Comparison of ENCODE assay signal across 7 cellular contexts in the genomic region with DNA sequence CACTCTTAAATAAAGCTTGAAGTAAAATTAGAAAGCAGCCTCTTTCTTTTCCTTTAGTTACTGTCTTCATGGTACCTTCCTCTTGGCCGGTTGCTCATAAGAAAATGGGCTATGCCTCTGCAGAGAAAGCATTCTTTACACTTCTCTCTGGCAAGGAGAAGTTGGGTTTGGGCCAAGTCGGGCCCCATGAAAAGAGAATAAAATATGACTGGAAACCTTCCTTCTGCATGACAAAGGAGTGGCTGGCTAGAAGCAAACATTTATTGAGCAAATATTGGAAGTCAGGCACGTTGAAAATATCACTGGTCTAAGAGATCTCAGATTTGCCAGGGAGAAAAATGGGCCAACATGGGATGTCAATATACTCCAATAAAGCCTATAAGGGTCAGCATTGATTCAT.
"Had no signal": no experiment of that assay in that cellular context is flagged by ENCODE, and none has a peak within 500 bp of the region (broad histone marks: within the 10 kb centered on the region; RNA-seq: fewer than 3 reads in every experiment).

No MANE protein-coding gene starts in this region.

- H3K27ac Mint-ChIP-seq: HFFc6 had no signal

- H3K4me3 ChIP-seq: HAP-1, K562 had no signal

- H3K4me1 ChIP-seq: HAP-1 had no signal

- H3K4me3 Mint-ChIP-seq: HFFc6 had no signal

- DNase-seq: GOT3, H7, HFFc6, IMR-90 had no signal

- H3K9me3 ChIP-seq: HAP-1 had no signal

- H3K36me3 ChIP-seq: HAP-1 had no signal

- ATAC-seq: HCT116, K562 had no signal
